9 cellular contexts compared by ENCODE assay signal in the genomic region with DNA sequence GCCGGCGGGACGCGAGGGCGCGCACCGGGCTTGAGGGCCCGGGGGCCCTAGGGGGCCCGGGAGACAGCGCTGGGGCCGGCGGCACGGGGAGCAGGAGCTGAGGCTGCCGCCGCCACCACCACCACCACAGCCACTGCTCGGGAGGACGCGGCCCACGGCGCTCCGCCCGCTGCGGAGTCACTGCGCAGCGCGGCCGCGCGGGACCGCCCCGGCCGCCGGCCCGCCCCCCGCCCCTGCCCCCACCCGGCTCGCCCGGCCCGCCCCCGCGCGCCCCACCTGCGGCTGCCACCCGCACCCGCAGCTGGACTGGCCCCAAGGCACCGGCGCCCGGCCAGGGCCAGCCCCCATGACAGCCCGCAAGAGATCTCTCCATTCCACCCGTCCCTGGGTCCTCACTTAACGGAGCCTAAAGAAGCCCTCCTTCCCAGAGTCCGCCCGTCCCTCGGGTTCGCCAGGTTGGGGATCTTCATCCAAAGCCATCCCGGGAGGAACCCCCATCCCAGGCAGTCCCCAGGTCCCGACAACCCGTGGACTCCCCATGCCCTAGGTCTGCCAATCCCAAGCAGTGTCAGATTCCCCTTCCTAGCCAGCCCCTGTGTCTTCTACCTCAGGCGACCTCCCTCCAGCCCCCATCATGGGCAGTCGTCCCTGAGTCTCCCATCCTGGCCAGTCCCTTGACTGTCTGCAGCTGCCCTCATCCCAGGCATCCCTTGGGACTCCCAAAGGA. TPM values are rescaled to one million over a fixed set of nuclear protein-coding genes. Genes with fewer than 3 reads are reported as not detected.
DNase-seq lines count a peak whose midpoint lies in the region; ATAC-seq, FAIRE-seq and TF ChIP-seq lines count a peak whose summit lies in the region.
"Had no signal": no experiment of that assay in that cellular context is flagged by ENCODE, and none has a peak within 500 bp of the region (broad histone marks: within the 10 kb centered on the region; RNA-seq: fewer than 3 reads in every experiment).

No MANE protein-coding gene starts in this region.

- H3K4me1 ChIP-seq in astrocyte (ENCODE audit: insufficient read depth, low read length): peaks cover 3% of the 10 kb centered on the region

- peaks cover 4% of the 10 kb centered on the region for H4K20me1 ChIP-seq in astrocyte (ENCODE audit: insufficient read depth, low read length)

- FAIRE-seq in astrocyte (lab: Jason Lieb, UNC): no peak
- FAIRE-seq in RCC 7860 (lab: Jason Lieb, UNC): no peak
- FAIRE-seq: G401.6 had no signal

- peak overlapping the region; percentile 73 for H2AFZ ChIP-seq in astrocyte (ENCODE audit: low read depth, low read length)

- H3K27me3 Mint-ChIP-seq in activated CD8-positive, alpha-beta memory T cell treated with anti-CD3 and anti-CD28 coated beads, Interleukin-2, amount 10 ng/mL, durations not matched to agents 7 days and 5 days: peaks cover 64% of the 10 kb centered on the region
- H3K27me3 Mint-ChIP-seq in astrocyte (ENCODE audit: low read depth, unreplicated experiment): peaks cover 50% of the 10 kb centered on the region
- H3K27me3 Mint-ChIP-seq in immature natural killer cell (ENCODE audit: low read depth in 3 of 3): peaks cover 4 to 31% (median 5%) of the 10 kb centered on the region in 3 donors
- peaks cover 83% of the 10 kb centered on the region for H3K27me3 Mint-ChIP-seq in stimulated activated naive CD8-positive, alpha-beta T cell treated with anti-CD3 and anti-CD28 coated beads, Interleukin-15, amount 100 ng/mL, for 72 hours

- H3K9me3 ChIP-seq in astrocyte (ENCODE audit: insufficient read depth, low read depth, low read length): no peaks in the 10 kb centered on the region

- H3K79me2 ChIP-seq in astrocyte (ENCODE audit: insufficient read depth, low read length): no peaks in the 10 kb centered on the region

- DNase-seq in activated CD8-positive, alpha-beta memory T cell treated with anti-CD3 and anti-CD28 coated beads, Interleukin-2, amount 10 ng/mL, durations not matched to agents 7 days and 5 days: no peak
- no peak for DNase-seq in activated CD8-positive, alpha-beta memory T cell treated with anti-CD3 and anti-CD28 coated beads, Interleukin-2, amount 50 U/mL, for 48 hours
- DNase-seq in astrocyte (ENCODE audit: low read depth) (no peak), immature natural killer cell (peak in 2 of 3 donors; percentile 14 to 23), RCC 7860 (ENCODE audit: low spot score) (no peak)
- no peak for DNase-seq in stimulated activated naive CD8-positive, alpha-beta T cell treated with anti-CD3 and anti-CD28 coated beads, Interleukin-15, amount 100 ng/mL, for 72 hours

- H3K27me3 ChIP-seq in astrocyte (ENCODE audit: insufficient read depth, low read length): peaks cover 31% of the 10 kb centered on the region

- ATAC-seq in activated CD8-positive, alpha-beta memory T cell treated with anti-CD3 and anti-CD28 coated beads, Interleukin-2, amount 10 ng/mL, durations not matched to agents 7 days and 5 days: peak; percentile 31
- ATAC-seq in stimulated activated naive CD8-positive, alpha-beta T cell treated with anti-CD3 and anti-CD28 coated beads, Interleukin-15, amount 100 ng/mL, for 72 hours: peak; percentile 27
- ATAC-seq in HG03196 (IDR thresholded peaks at IDR 0.05; ENCODE audit: unreplicated experiment) (no peak), GM18498 (IDR thresholded peaks at IDR 0.05; ENCODE audit: unreplicated experiment) (no peak)

- CTCF ChIA-PET in activated CD8-positive, alpha-beta memory T cell treated with anti-CD3 and anti-CD28 coated beads, Interleukin-2, amount 10 ng/mL, durations not matched to agents 7 days and 5 days (lab: Charles Lee): interaction anchor here (0.8 to 5.2 kb wide), 5 partner anchors 8 to 160 kb away, joined by 3 to 46 read pairs (median 4); no protein-coding TSS in a partner anchor

- peak overlapping the region; percentile 89 for H3K4me2 ChIP-seq in astrocyte (ENCODE audit: low read length)

- H3K27ac Mint-ChIP-seq in activated CD8-positive, alpha-beta memory T cell treated with anti-CD3 and anti-CD28 coated beads, Interleukin-2, amount 10 ng/mL, durations not matched to agents 7 days and 5 days: no peak overlapping the region
- H3K27ac Mint-ChIP-seq in astrocyte (ENCODE audit: unreplicated experiment) (no peak overlapping the region), immature natural killer cell (peak overlapping the region in 2 of 6 donors; percentile 63 to 72)
- no peak overlapping the region for H3K27ac Mint-ChIP-seq in stimulated activated naive CD8-positive, alpha-beta T cell treated with anti-CD3 and anti-CD28 coated beads, Interleukin-15, amount 100 ng/mL, for 72 hours

- TF ChIP-seq CTCF in astrocyte (IDR thresholded peaks at IDR 0.05; ENCODE audit: insufficient read depth, low read depth, low read length): no peak

- H3K4me1 Mint-ChIP-seq in activated CD8-positive, alpha-beta memory T cell treated with anti-CD3 and anti-CD28 coated beads, Interleukin-2, amount 10 ng/mL, durations not matched to agents 7 days and 5 days: peaks cover 9% of the 10 kb centered on the region
- H3K4me1 Mint-ChIP-seq in astrocyte (ENCODE audit: low read depth, unreplicated experiment) (peaks cover 2% of the 10 kb centered on the region), immature natural killer cell (peaks cover 20% of the 10 kb centered on the region in 2 donors)
- peaks cover 18% of the 10 kb centered on the region for H3K4me1 Mint-ChIP-seq in stimulated activated naive CD8-positive, alpha-beta T cell treated with anti-CD3 and anti-CD28 coated beads, Interleukin-15, amount 100 ng/mL, for 72 hours

- no peaks in the 10 kb centered on the region for H3K9me3 Mint-ChIP-seq in activated CD8-positive, alpha-beta memory T cell treated with anti-CD3 and anti-CD28 coated beads, Interleukin-2, amount 10 ng/mL, durations not matched to agents 7 days and 5 days (ENCODE audit: low read depth)
- H3K9me3 Mint-ChIP-seq in astrocyte (ENCODE audit: unreplicated experiment) (no peaks in the 10 kb centered on the region), immature natural killer cell (peaks cover 0 to 2% (median 0%) of the 10 kb centered on the region in 6 donors)
- H3K9me3 Mint-ChIP-seq in stimulated activated naive CD8-positive, alpha-beta T cell treated with anti-CD3 and anti-CD28 coated beads, Interleukin-15, amount 100 ng/mL, for 72 hours: no peaks in the 10 kb centered on the region

- H3K9ac ChIP-seq in astrocyte (ENCODE audit: low read length): peak overlapping the region; percentile 43

- H3K36me3 Mint-ChIP-seq in activated CD8-positive, alpha-beta memory T cell treated with anti-CD3 and anti-CD28 coated beads, Interleukin-2, amount 10 ng/mL, durations not matched to agents 7 days and 5 days: no peaks in the 10 kb centered on the region
- no peaks in the 10 kb centered on the region for H3K36me3 Mint-ChIP-seq in astrocyte (ENCODE audit: low read depth, unreplicated experiment)
- peaks cover 0 to 3% (median 0%) of the 10 kb centered on the region in 3 donors for H3K36me3 Mint-ChIP-seq in immature natural killer cell

- H3K27ac ChIP-seq in astrocyte (ENCODE audit: low read depth, low read length): no peak overlapping the region

- peak overlapping the region; percentile 11 for H3K4me3 Mint-ChIP-seq in activated CD8-positive, alpha-beta memory T cell treated with anti-CD3 and anti-CD28 coated beads, Interleukin-2, amount 10 ng/mL, durations not matched to agents 7 days and 5 days
- H3K4me3 Mint-ChIP-seq in astrocyte (ENCODE audit: unreplicated experiment): peak overlapping the region; percentile 66
- H3K4me3 Mint-ChIP-seq in immature natural killer cell: peak overlapping the region; percentile 43 to 81 (median 70)
- peak overlapping the region; percentile 46 to 67 for H3K4me3 Mint-ChIP-seq in stimulated activated naive CD8-positive, alpha-beta T cell treated with anti-CD3 and anti-CD28 coated beads, Interleukin-15, amount 100 ng/mL, for 72 hours

- peak overlapping the region; percentile 54 for H3K4me3 ChIP-seq in astrocyte (ENCODE audit: insufficient read depth, low read depth, low read length)

- H3K36me3 ChIP-seq in astrocyte (ENCODE audit: insufficient read depth, low read length): no peaks in the 10 kb centered on the region

RNA-seq across cellular contexts. Expression of a gene that starts 40.0 kb away (rescaled TPM):
- under 1 TPM in 1 of 2 experiments, not detected in 1; 0.40 TPM for total RNA-seq in activated CD8-positive, alpha-beta memory T cell treated with anti-CD3 and anti-CD28 coated beads, Interleukin-2, amount 10 ng/mL, durations not matched to agents 7 days and 5 days
- total RNA-seq in astrocyte: 8.2 and 9.2 TPM in 2 replicates
- 1 to 10 TPM in 1 of 3 donors, under 1 TPM in 2; 0.08 to 1.7 (median 0.21) TPM for polyA plus RNA-seq in immature natural killer cell

Comparison
In these comparisons a context has a peak if more than half of its experiments do, and no peak if none do; other contexts are left out.
1. ATAC-seq: peak in activated CD8-positive, alpha-beta memory T cell treated with anti-CD3 and anti-CD28 coated beads, Interleukin-2, amount 10 ng/mL, durations not matched to agents 7 days and 5 days (single experiment) and stimulated activated naive CD8-positive, alpha-beta T cell treated with anti-CD3 and anti-CD28 coated beads, Interleukin-15, amount 100 ng/mL, for 72 hours (single experiment); none in HG03196 (single experiment) and GM18498 (single experiment).
2. DNase-seq: peak in immature natural killer cell (2 of 3); none in activated CD8-positive, alpha-beta memory T cell treated with anti-CD3 and anti-CD28 coated beads, Interleukin-2, amount 10 ng/mL, durations not matched to agents 7 days and 5 days (single experiment), activated CD8-positive, alpha-beta memory T cell treated with anti-CD3 and anti-CD28 coated beads, Interleukin-2, amount 50 U/mL, for 48 hours (single experiment), astrocyte (single experiment), stimulated activated naive CD8-positive, alpha-beta T cell treated with anti-CD3 and anti-CD28 coated beads, Interleukin-15, amount 100 ng/mL, for 72 hours (0 of 2) and RCC 7860 (single experiment).
3. H3K4me3 Mint-ChIP-seq: peak in every context shown above with its lines; median percentile 70 in immature natural killer cell; 66 in astrocyte; 56 in stimulated activated naive CD8-positive, alpha-beta T cell treated with anti-CD3 and anti-CD28 coated beads, Interleukin-15, amount 100 ng/mL, for 72 hours; 11 in activated CD8-positive, alpha-beta memory T cell treated with anti-CD3 and anti-CD28 coated beads, Interleukin-2, amount 10 ng/mL, durations not matched to agents 7 days and 5 days.